8 cellular contexts compared by ENCODE assay signal in the genomic region with DNA sequence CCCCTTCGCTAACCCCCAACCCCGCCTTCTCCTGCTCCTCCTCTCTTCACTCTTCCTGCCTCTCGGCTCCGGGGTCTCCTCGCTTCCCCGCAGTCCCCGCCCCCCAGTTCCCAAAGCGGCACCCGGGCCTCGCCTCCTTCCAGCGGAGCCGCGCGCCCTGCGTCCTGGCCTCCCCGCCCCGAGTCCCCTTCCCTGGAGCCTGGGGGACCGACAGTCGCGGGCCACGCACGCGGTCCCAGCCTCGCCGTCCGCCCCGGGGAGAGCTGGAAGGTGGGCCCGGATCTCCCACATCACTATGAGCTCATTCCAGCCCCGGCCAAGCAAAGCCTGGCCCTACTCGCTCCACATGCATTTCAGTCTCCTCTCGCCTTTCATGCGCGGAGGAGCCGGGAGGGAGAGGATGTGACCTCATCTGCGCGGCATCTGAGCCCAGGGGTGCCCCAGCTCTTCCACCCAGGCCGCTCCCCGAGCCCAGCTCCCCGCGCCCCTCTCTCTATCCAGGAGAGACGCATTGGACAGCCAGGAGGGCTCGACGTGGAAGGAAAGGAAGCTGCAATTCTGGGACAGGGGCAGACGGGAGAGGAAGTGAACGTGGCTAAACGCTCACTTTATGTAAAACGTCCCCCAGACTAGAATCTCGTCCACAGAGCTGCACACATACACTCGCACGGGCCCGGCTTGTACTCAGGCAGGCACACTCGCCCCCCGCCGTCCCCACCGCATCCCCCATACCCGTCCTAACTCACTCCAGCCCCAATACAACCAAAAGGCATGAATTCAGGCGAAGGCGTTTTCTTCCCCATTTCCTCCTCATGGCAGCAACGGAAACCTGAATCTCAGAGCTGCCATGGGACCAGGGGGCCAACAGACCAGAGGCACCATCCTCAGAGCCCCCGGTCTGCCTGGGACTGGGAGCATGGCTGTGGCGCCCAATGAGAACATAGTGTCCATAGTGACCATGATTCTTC.
A peak's percentile ranks its signal among the peaks of the same experiment; 100 is the strongest.
DNase-seq lines count a peak whose midpoint lies in the region; ATAC-seq lines count a peak whose summit lies in the region.

No MANE protein-coding gene starts in this region.

- peak overlapping the region; percentile 59 for H3K27ac ChIP-seq in epithelial cell of prostate

- no peaks in the 10 kb centered on the region for H3K27me3 Mint-ChIP-seq in stimulated activated naive CD8-positive, alpha-beta T cell treated with anti-CD3 and anti-CD28 coated beads, Interleukin-15, Interleukin-2, amounts not matched to agents 100 ng/mL and 50 ng/mL, for 24 hours

- peak overlapping the region; percentile 96 for H3K27ac Mint-ChIP-seq in stimulated activated naive CD8-positive, alpha-beta T cell treated with anti-CD3 and anti-CD28 coated beads, Interleukin-15, Interleukin-2, amounts not matched to agents 100 ng/mL and 50 ng/mL, for 24 hours

- H3K36me3 Mint-ChIP-seq in stimulated activated naive CD8-positive, alpha-beta T cell treated with anti-CD3 and anti-CD28 coated beads, Interleukin-15, Interleukin-2, amounts not matched to agents 100 ng/mL and 50 ng/mL, for 24 hours (ENCODE audit: low read depth) = no peaks in the 10 kb centered on the region

- peak overlapping the region; percentile 85 for H3K4me3 Mint-ChIP-seq in stimulated activated naive CD8-positive, alpha-beta T cell treated with anti-CD3 and anti-CD28 coated beads, Interleukin-15, Interleukin-2, amounts not matched to agents 100 ng/mL and 50 ng/mL, for 24 hours

- peak in 2 of 3 experiments; percentile 44 to 55 for DNase-seq in activated CD8-positive, alpha-beta memory T cell treated with anti-CD3 and anti-CD28 coated beads for 48 hours (ENCODE audit: low read depth in 2 of 3, low spot score in 2 of 3)
- DNase-seq in epithelial cell of prostate (ENCODE audit: low read depth, low spot score) (no peak), myocyte (ENCODE audit: low read depth) (peak; percentile 63), NCI-H510A (lab: John Stamatoyannopoulos, UW) (no peak), COLO829 (ENCODE audit: low spot score) (no peak)

- ATAC-seq in GM18498 (IDR thresholded peaks at IDR 0.05; ENCODE audit: unreplicated experiment) (peak; percentile 70), HG03175 (IDR thresholded peaks at IDR 0.05; ENCODE audit: unreplicated experiment) (peak; percentile 71)

- peaks cover 61% of the 10 kb centered on the region for H3K4me1 Mint-ChIP-seq in stimulated activated naive CD8-positive, alpha-beta T cell treated with anti-CD3 and anti-CD28 coated beads, Interleukin-15, Interleukin-2, amounts not matched to agents 100 ng/mL and 50 ng/mL, for 24 hours (ENCODE audit: low read depth)

- H3K9me3 Mint-ChIP-seq in stimulated activated naive CD8-positive, alpha-beta T cell treated with anti-CD3 and anti-CD28 coated beads, Interleukin-15, Interleukin-2, amounts not matched to agents 100 ng/mL and 50 ng/mL, for 24 hours = no peaks in the 10 kb centered on the region

Comparison
In these comparisons a context has a peak if more than half of its experiments do, and no peak if none do; other contexts are left out.
1. DNase-seq: peak in activated CD8-positive, alpha-beta memory T cell treated with anti-CD3 and anti-CD28 coated beads for 48 hours (2 of 3) and myocyte (single experiment); none in epithelial cell of prostate (single experiment), NCI-H510A (single experiment) and COLO829 (single experiment).